ENCODE assay signal across 1 cellular context in the genomic region with DNA sequence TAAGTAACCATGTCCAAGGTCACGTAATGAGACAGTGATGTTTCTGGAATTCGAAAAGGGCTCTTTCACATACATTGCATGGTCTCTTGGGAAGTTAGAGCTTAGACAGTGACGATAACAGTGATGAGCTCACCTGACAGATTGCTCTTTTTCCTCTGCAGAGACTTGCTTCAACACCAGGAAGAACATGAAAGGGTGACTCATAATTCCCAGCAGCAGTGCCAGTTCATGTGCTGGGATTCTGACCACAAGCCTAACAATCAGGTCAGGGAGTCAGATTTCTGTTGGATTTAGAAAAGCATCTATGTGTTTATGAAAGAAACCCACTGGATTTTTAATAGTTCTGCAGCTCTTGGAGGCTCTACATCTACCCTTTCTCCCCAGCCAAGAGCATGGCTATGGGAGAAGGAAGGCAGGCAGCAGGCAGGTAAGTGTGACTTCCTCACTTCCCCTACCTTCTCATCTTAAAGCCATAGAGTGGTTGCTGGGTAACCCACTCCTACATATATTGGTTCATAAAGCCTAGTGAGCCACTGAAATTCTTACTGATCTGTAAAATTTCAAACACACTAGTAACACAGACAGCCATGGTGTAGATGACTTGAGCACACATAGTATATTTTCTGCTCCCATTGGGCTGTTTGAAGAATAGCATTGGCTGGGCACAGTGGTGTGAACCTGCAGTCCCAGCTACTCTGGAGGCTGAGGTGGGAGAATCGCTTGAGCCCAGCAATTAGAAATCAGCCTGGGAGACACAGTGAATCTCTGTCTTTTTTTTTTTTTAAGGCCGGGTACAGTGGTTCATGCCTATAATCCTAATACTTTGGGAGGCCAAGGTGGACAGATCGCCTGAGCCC.
TF ChIP-seq lines count a peak whose summit lies in the region.

No MANE protein-coding gene starts in this region.

TF ChIP-seq in HepG2, 621 proteins besides CTCF, POLR2A, EP300 and RAD21 (continued from another document):
- TF ChIP-seq ELF4 (CRISPR knock-in tag; IDR thresholded peaks at IDR 0.05; ENCODE audit: borderline replicate concordance) (no peak; the same call in 1 of the 2 replicates), TP53 (CRISPR knock-in tag; conservative IDR thresholded peaks at IDR 0.05) (no peak; the same call in 1 of the 2 replicates), SUZ12 (IDR thresholded peaks at IDR 0.05; ENCODE audit: low read depth, low read length) (no peak), TBX3 (IDR thresholded peaks at IDR 0.05; ENCODE audit: borderline replicate concordance) (peak; percentile 81; the same call in 1 of the 2 replicates), TOPORS (CRISPR knock-in tag; IDR thresholded peaks at IDR 0.05) (no peak), ZSCAN31 (CRISPR knock-in tag; IDR thresholded peaks at IDR 0.05; ENCODE audit: low read depth) (no peak), ZNF407 (CRISPR knock-in tag; IDR thresholded peaks at IDR 0.05; ENCODE audit: not compliant biosample characterization) (no peak), ARID4A (CRISPR knock-in tag; IDR thresholded peaks at IDR 0.05; ENCODE audit: borderline replicate concordance) (peak; percentile 30; the same call in 1 of the 2 replicates), AHR (CRISPR knock-in tag; IDR thresholded peaks at IDR 0.05) (no peak), HIC2 (CRISPR knock-in tag; IDR thresholded peaks at IDR 0.05; ENCODE audit: low read depth) (no peak; the same call in 1 of the 2 replicates), TRAFD1 (CRISPR knock-in tag; IDR thresholded peaks at IDR 0.05; ENCODE audit: borderline replicate concordance) (no peak), ZKSCAN1 (IDR thresholded peaks at IDR 0.05; ENCODE audit: low read length) (no peak)
- TF ChIP-seq, protein P1, sequence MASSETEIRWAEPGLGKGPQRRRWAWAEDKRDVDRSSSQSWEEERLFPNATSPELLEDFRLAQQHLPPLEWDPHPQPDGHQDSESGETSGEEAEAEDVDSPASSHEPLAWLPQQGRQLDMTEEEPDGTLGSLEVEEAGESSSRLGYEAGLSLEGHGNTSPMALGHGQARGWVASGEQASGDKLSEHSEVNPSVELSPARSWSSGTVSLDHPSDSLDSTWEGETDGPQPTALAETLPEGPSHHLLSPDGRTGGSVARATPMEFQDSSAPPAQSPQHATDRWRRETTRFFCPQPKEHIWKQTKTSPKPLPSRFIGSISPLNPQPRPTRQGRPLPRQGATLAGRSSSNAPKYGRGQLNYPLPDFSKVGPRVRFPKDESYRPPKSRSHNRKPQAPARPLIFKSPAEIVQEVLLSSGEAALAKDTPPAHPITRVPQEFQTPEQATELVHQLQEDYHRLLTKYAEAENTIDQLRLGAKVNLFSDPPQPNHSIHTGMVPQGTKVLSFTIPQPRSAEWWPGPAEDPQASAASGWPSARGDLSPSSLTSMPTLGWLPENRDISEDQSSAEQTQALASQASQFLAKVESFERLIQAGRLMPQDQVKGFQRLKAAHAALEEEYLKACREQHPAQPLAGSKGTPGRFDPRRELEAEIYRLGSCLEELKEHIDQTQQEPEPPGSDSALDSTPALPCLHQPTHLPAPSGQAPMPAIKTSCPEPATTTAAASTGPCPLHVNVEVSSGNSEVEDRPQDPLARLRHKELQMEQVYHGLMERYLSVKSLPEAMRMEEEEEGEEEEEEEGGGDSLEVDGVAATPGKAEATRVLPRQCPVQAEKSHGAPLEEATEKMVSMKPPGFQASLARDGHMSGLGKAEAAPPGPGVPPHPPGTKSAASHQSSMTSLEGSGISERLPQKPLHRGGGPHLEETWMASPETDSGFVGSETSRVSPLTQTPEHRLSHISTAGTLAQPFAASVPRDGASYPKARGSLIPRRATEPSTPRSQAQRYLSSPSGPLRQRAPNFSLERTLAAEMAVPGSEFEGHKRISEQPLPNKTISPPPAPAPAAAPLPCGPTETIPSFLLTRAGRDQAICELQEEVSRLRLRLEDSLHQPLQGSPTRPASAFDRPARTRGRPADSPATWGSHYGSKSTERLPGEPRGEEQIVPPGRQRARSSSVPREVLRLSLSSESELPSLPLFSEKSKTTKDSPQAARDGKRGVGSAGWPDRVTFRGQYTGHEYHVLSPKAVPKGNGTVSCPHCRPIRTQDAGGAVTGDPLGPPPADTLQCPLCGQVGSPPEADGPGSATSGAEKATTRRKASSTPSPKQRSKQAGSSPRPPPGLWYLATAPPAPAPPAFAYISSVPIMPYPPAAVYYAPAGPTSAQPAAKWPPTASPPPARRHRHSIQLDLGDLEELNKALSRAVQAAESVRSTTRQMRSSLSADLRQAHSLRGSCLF (CRISPR knock-in tag; IDR thresholded peaks at IDR 0.05; ENCODE audit: borderline replicate concordance) = no peak
- TF ChIP-seq, protein P2, sequence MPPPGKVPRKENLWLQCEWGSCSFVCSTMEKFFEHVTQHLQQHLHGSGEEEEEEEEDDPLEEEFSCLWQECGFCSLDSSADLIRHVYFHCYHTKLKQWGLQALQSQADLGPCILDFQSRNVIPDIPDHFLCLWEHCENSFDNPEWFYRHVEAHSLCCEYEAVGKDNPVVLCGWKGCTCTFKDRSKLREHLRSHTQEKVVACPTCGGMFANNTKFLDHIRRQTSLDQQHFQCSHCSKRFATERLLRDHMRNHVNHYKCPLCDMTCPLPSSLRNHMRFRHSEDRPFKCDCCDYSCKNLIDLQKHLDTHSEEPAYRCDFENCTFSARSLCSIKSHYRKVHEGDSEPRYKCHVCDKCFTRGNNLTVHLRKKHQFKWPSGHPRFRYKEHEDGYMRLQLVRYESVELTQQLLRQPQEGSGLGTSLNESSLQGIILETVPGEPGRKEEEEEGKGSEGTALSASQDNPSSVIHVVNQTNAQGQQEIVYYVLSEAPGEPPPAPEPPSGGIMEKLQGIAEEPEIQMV (CRISPR knock-in tag; IDR thresholded peaks at IDR 0.05; ENCODE audit: low read depth) = no peak
